In the genomic region with DNA sequence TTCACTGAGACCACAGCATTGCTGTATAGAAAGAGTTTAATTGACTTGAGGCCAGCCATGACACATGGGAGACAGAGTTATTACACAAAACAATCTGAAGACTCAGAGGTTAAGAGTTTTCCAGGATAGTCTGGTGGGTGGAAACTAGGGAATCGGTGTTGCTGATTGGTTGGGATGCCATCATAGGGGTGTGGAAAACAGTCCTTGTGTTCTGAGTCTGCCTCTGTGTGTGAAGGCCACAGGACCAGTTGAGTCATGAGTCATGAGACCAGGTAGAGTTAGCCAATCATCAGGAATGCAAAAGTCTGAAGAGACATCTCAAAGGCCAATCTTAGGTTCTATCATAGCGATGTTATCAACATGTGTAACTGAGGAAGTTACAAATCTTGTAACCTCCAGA, we compare ENCODE assay signal across 22 cellular contexts. TPM values are rescaled to one million over a fixed set of nuclear protein-coding genes. Genes with fewer than 3 reads are reported as not detected.
A peak's percentile ranks its signal among the peaks of the same experiment; 100 is the strongest.
DNase-seq lines count a peak whose midpoint lies in the region; ATAC-seq and TF ChIP-seq lines count a peak whose summit lies in the region.
"Had no signal": no experiment of that assay in that cellular context is flagged by ENCODE, and none has a peak within 500 bp of the region (broad histone marks: within the 10 kb centered on the region; RNA-seq: fewer than 3 reads in every experiment).

No MANE protein-coding gene starts in this region.

- H3K27ac ChIP-seq in mammary epithelial cell (ENCODE audit: insufficient read depth, low read depth, low read length) (no peak overlapping the region), stomach (no peak overlapping the region)
- H3K27ac ChIP-seq: lower lobe of right lung, upper lobe of right lung had no signal

- CTCF ChIA-PET in Caco-2 (lab: Charles Lee) = no interaction called here
- CTCF ChIA-PET in mammary epithelial cell (lab: Charles Lee; ENCODE audit: low non-redundant PET) = no interaction called here

- H3K9me3 ChIP-seq in Caco-2 (0 out of 2 replicates have a peak, but pooled peaks cover 4% of the 10 kb centered on the region), mammary epithelial cell (replicated peaks; ENCODE audit: insufficient read depth, low read length) (no peaks in the 10 kb centered on the region), stomach (no peaks in the 10 kb centered on the region)
- H3K9me3 ChIP-seq: lower lobe of right lung, upper lobe of right lung had no signal

- H3K36me3 ChIP-seq in Caco-2 (ENCODE audit: control insufficient read depth, insufficient read depth, low read length) (no peaks in the 10 kb centered on the region), mammary epithelial cell (ENCODE audit: insufficient read depth, low read length) (no peaks in the 10 kb centered on the region), stomach (no peaks in the 10 kb centered on the region)
- H3K36me3 ChIP-seq: lower lobe of right lung, upper lobe of right lung had no signal

- in situ Hi-C loops in mammary epithelial cell (cut with MboI; ENCODE audit: low sequenced_read_pairs in 2 of 2) = no loop called here

- peak overlapping the region; percentile 19 for H2AFZ ChIP-seq in mammary epithelial cell (ENCODE audit: low read depth, low read length)

- H3K27ac Mint-ChIP-seq in Caco-2 (ENCODE audit: unreplicated experiment) = peak overlapping the region; percentile 44
- H3K27ac Mint-ChIP-seq: CD4-positive, alpha-beta T cell; stimulated activated naive CD8-positive, alpha-beta T cell treated with anti-CD3 and anti-CD28 coated beads, Interleukin-15, amount 100 ng/mL, for 72 hours had no signal

- intact Hi-C loops in Caco-2 (cut with micrococcal nuclease; ENCODE audit: unreplicated experiment) (loop anchor here (1.0 kb wide), 1 partner anchor 49 kb away; a partner anchor contains a TSS), mammary epithelial cell (cut with micrococcal nuclease) (loop anchor here (5.0 kb wide), 1 partner anchor 810 kb away; no protein-coding TSS in a partner anchor), left cardiac atrium (cut with DNase I) (no loop called here), stomach (cut with DNase I; ENCODE audit: low total_unique reads) (no loop called here)

- H3K4me1 ChIP-seq in Caco-2 (peaks cover 27% of the 10 kb centered on the region), mammary epithelial cell (ENCODE audit: insufficient read depth, low read length) (peaks cover 3% of the 10 kb centered on the region), stomach (no peaks in the 10 kb centered on the region)
- H3K4me1 ChIP-seq: lower lobe of right lung, upper lobe of right lung had no signal

- POLR2A ChIA-PET in Caco-2 (lab: Charles Lee) = no interaction called here

- H3K27me3 ChIP-seq in Caco-2 (replicated peaks; ENCODE audit: control insufficient read depth, insufficient read depth, low read length) = no peaks in the 10 kb centered on the region
- H3K27me3 ChIP-seq in mammary epithelial cell (ENCODE audit: insufficient read depth, low read length) = no peaks in the 10 kb centered on the region
- H3K27me3 ChIP-seq in stomach = no peaks in the 10 kb centered on the region
- H3K27me3 ChIP-seq: upper lobe of right lung had no signal

- no peak overlapping the region for H3K4me3 ChIP-seq in Caco-2 (ENCODE audit: low read depth, low read length)
- H3K4me3 ChIP-seq in mammary epithelial cell (replicated peaks in 1 of 3; ENCODE audit: insufficient read depth in 1 of 3, low read depth in 2 of 3, low read length in 3 of 3) = no peak overlapping the region
- no peak overlapping the region for H3K4me3 ChIP-seq in stomach
- H3K4me3 ChIP-seq: lower lobe of right lung, upper lobe of right lung had no signal

- WGBS in mammary epithelial cell (ENCODE audit: low coverage, missing lambda C conversion rate) = 79% methylated on average over 2 of the region's 2 CpGs
- 90 to 93% (median 91%) methylated on average over 2 of the region's 2 CpGs for WGBS in stomach, 5 donors

- no peak for TF ChIP-seq EP300 in stomach (IDR thresholded peaks at IDR 0.05)

- BruUV-seq in Caco-2 (replicated peaks; lab: Mats Ljungman, UMichigan) = no TSS peak
- no TSS peak for BruUV-seq in mammary epithelial cell (replicated peaks; lab: Mats Ljungman, UMichigan)

- peaks cover 7% of the 10 kb centered on the region for H3K9me3 Mint-ChIP-seq in Caco-2 (ENCODE audit: unreplicated experiment)
- H3K9me3 Mint-ChIP-seq: CD4-positive, alpha-beta T cell; stimulated activated naive CD8-positive, alpha-beta T cell treated with anti-CD3 and anti-CD28 coated beads, Interleukin-15, amount 100 ng/mL, for 72 hours had no signal

- peak; percentile 78 to 82 for DNase-seq in Caco-2
- DNase-seq in LHCN-M2 (ENCODE audit: low read depth) = peak; percentile 36
- DNase-seq in mammary epithelial cell = peak; percentile 93
- peak; percentile 77 for DNase-seq in islet precursor cell
- no peak for DNase-seq in stimulated activated CD4-positive, alpha-beta T cell treated with anti-CD3 and anti-CD28 coated beads, Interleukin-2, amount 100 ng/mL, for 48 hours
- DNase-seq in left cardiac atrium = no peak
- DNase-seq in stomach = no peak
- DNase-seq: activated CD4-positive, alpha-beta T cell treated with anti-CD3 and anti-CD28 coated beads for 4 hours; activated effector memory CD4-positive, alpha-beta T cell treated with anti-CD3 and anti-CD28 coated beads, Interleukin-2, amount 50 U/mL, for 16 hours; amygdala; CD4-positive, alpha-beta T cell; DND-41; H7; Karpas-422; lower lobe of right lung; NCI-H146; stimulated activated CD4-positive, alpha-beta T cell treated with anti-CD3 and anti-CD28 coated beads, Interleukin-1b, Interleukin-23, amount 100 ng/mL, for 48 hours; stimulated activated naive CD8-positive, alpha-beta T cell treated with anti-CD3 and anti-CD28 coated beads, Interleukin-15, amount 100 ng/mL, for 72 hours; upper lobe of right lung had no signal

- H3K27me3 Mint-ChIP-seq in Caco-2 (ENCODE audit: insufficient read depth, unreplicated experiment) = no peaks in the 10 kb centered on the region
- H3K27me3 Mint-ChIP-seq: CD4-positive, alpha-beta T cell; stimulated activated naive CD8-positive, alpha-beta T cell treated with anti-CD3 and anti-CD28 coated beads, Interleukin-15, amount 100 ng/mL, for 72 hours had no signal

- dilution Hi-C loops in mammary epithelial cell (cut with HindIII; ENCODE audit: low sequenced_read_pairs) = no loop called here

- H3K36me3 Mint-ChIP-seq in Caco-2 (ENCODE audit: insufficient read depth, unreplicated experiment) = no peaks in the 10 kb centered on the region

- H3K4me2 ChIP-seq in mammary epithelial cell (ENCODE audit: insufficient read depth, low read depth, low read length) = no peak overlapping the region

- ATAC-seq in left cardiac atrium = no peak
- ATAC-seq in GM21529 (IDR thresholded peaks at IDR 0.05; ENCODE audit: unreplicated experiment) = no peak
- ATAC-seq: lower lobe of right lung; Panc1; sciatic nerve; stimulated activated naive CD8-positive, alpha-beta T cell treated with anti-CD3 and anti-CD28 coated beads, Interleukin-15, amount 100 ng/mL, for 72 hours; upper lobe of right lung had no signal

- H4K20me1 ChIP-seq in mammary epithelial cell (ENCODE audit: insufficient read depth, low read length) = no peaks in the 10 kb centered on the region

- no peak for TF ChIP-seq CTCF in Caco-2 (IDR thresholded peaks at IDR 0.05; ENCODE audit: insufficient read depth in 1 of 2, low read depth in 1 of 2, low read length in 1 of 2, severe bottlenecking in 1 of 2, unreplicated experiment in 1 of 2)
- no peak for TF ChIP-seq CTCF in mammary epithelial cell (conservative IDR thresholded peaks at IDR 0.05 in 1 of 2, IDR thresholded peaks at IDR 0.05 in 1 of 2; ENCODE audit: extremely low read depth in 1 of 2, insufficient read depth in 1 of 2, low read depth in 1 of 2, low read length in 2 of 2)
- TF ChIP-seq CTCF in stomach (IDR thresholded peaks at IDR 0.05) = no peak

- H3K9ac ChIP-seq in mammary epithelial cell (ENCODE audit: insufficient read depth, low read length) = no peak overlapping the region

- no peak for TF ChIP-seq POLR2A in stomach (IDR thresholded peaks at IDR 0.05)

- no peak overlapping the region for H3K4me3 Mint-ChIP-seq in Caco-2 (ENCODE audit: unreplicated experiment)
- H3K4me3 Mint-ChIP-seq: CD4-positive, alpha-beta T cell; stimulated activated naive CD8-positive, alpha-beta T cell treated with anti-CD3 and anti-CD28 coated beads, Interleukin-15, amount 100 ng/mL, for 72 hours had no signal

- no peaks in the 10 kb centered on the region for H3K79me2 ChIP-seq in mammary epithelial cell (ENCODE audit: insufficient read depth, low read length)

- H3K4me1 Mint-ChIP-seq in Caco-2 (ENCODE audit: low read depth, unreplicated experiment) = peaks cover 17% of the 10 kb centered on the region

RNA-seq across cellular contexts. Expression of a gene that starts 49.8 kb away (rescaled TPM):
- total RNA-seq in Caco-2 (2022) = 52.3 and 56.1 TPM in 2 replicates
- 66.8 and 73.0 TPM in 2 replicates for total RNA-seq in LHCN-M2 (2014; rRNA removed)
- polyA plus RNA-seq in LHCN-M2 (2012) = 18.7 TPM
- total RNA-seq in mammary epithelial cell = 10 to 100 TPM; 51.2 to 89.2 TPM
- polyA plus RNA-seq in mammary epithelial cell = 48.0 TPM
- 71.3 TPM for polyA minus RNA-seq in mammary epithelial cell
- total RNA-seq in left cardiac atrium = 100 to 1,000 TPM; 155 TPM
- total RNA-seq in stomach = 100 to 1,000 TPM in 1 of 5 donors, 10 to 100 TPM in 4; 33.3 to 116 (median 42.0) TPM
- 10 to 100 TPM; 13.2 to 29.8 (median 24.8) TPM for polyA plus RNA-seq in stomach

Comparison
In these comparisons a context has a peak if more than half of its experiments do, and no peak if none do; other contexts are left out.
1. DNase-seq: peak in Caco-2 (2 of 2), LHCN-M2 (single experiment), mammary epithelial cell (single experiment) and islet precursor cell (single experiment); none in stimulated activated CD4-positive, alpha-beta T cell treated with anti-CD3 and anti-CD28 coated beads, Interleukin-2, amount 100 ng/mL, for 48 hours (0 of 2), left cardiac atrium (single experiment) and stomach (single experiment).
2. intact Hi-C loops: an anchor here in Caco-2 (1.0 kb wide) and mammary epithelial cell (5.0 kb wide); none called in left cardiac atrium and stomach.